ENCODE assay signal across 1 cellular context in genomic region chr2:181891966-181892794, GRCh38.
TF ChIP-seq lines count a peak whose summit lies in the region.

No MANE protein-coding gene starts in this region.

TF ChIP-seq in K562, 482 proteins besides CTCF, POLR2A, EP300 and RAD21 (continued from another document and continues in another):
- no peak; the same call in 1 of the 2 replicates for TF ChIP-seq ZBTB2 (IDR thresholded peaks at IDR 0.05)
- TF ChIP-seq HIVEP1 (CRISPR knock-in tag; IDR thresholded peaks at IDR 0.05), result no peak
- no peak for TF ChIP-seq XRCC3 (IDR thresholded peaks at IDR 0.05)
- peak; percentile 11; the same call in 1 of the 2 replicates for TF ChIP-seq NR2C2 (CRISPR knock-in tag; IDR thresholded peaks at IDR 0.05)
- TF ChIP-seq NR2C2 (tag; IDR thresholded peaks at IDR 0.05), result 0 out of 2 replicates have a peak, but pooled peaks have one; percentile 1
- no peak for TF ChIP-seq MAFF (IDR thresholded peaks at IDR 0.05; ENCODE audit: low read length)
- no peak for TF ChIP-seq TEAD4 (IDR thresholded peaks at IDR 0.05; ENCODE audit: low read length)
- no peak for TF ChIP-seq TEAD4 (CRISPR knock-in tag; IDR thresholded peaks at IDR 0.05; ENCODE audit: borderline replicate concordance)
- no peak for TF ChIP-seq ZNF398 (CRISPR knock-in tag; IDR thresholded peaks at IDR 0.05)
- no peak for TF ChIP-seq HDAC6 (IDR thresholded peaks at IDR 0.05; ENCODE audit: low read depth, low read length)
- no peak for TF ChIP-seq ELK3 (CRISPR knock-in tag; IDR thresholded peaks at IDR 0.05)
- peak; percentile 26; the same call in 1 of the 2 replicates for TF ChIP-seq GABPB1 (CRISPR knock-in tag; IDR thresholded peaks at IDR 0.05)
- TF ChIP-seq HDGF (IDR thresholded peaks at IDR 0.05), result no peak
- TF ChIP-seq RBM17 (IDR thresholded peaks at IDR 0.05; ENCODE audit: borderline replicate concordance, low read depth, low read length), result no peak
- no peak for TF ChIP-seq CC2D1A (IDR thresholded peaks at IDR 0.05)
- no peak for TF ChIP-seq MXD1 (CRISPR knock-in tag; IDR thresholded peaks at IDR 0.05; ENCODE audit: borderline replicate concordance, poor library complexity, severe bottlenecking)
- no peak for TF ChIP-seq PTTG1 (tag; IDR thresholded peaks at IDR 0.05; ENCODE audit: low read depth)
- TF ChIP-seq ZNF740 (CRISPR knock-in tag; IDR thresholded peaks at IDR 0.05), result peak; percentile 26; the same call in 1 of the 2 replicates
- TF ChIP-seq ZNF740 (tag; IDR thresholded peaks at IDR 0.05), result no peak
- no peak for TF ChIP-seq GTF2B (IDR thresholded peaks at IDR 0.05; ENCODE audit: extremely low read depth, insufficient read length)
- TF ChIP-seq MNT (conservative IDR thresholded peaks at IDR 0.05), result peak; percentile 6 to 63; a peak in 3 of 4 replicates
- no peak for TF ChIP-seq ZNF586 (CRISPR knock-in tag; conservative IDR thresholded peaks at IDR 0.05)
- no peak for TF ChIP-seq PYGO2 (tag; IDR thresholded peaks at IDR 0.05)
- 0 out of 2 replicates have a peak, but pooled peaks have one; percentile 35 for TF ChIP-seq E2F1 (CRISPR knock-in tag; IDR thresholded peaks at IDR 0.05)
- 0 out of 2 replicates have a peak, but pooled peaks have one; percentile 10 for TF ChIP-seq GTF2F1 (IDR thresholded peaks at IDR 0.05; ENCODE audit: low read depth, low read length)
- peak; percentile 32 for TF ChIP-seq CBFA2T3 (IDR thresholded peaks at IDR 0.05)
- no peak for TF ChIP-seq RAD51 (IDR thresholded peaks at IDR 0.05; ENCODE audit: borderline replicate concordance, low read depth)
- TF ChIP-seq GATAD2A (IDR thresholded peaks at IDR 0.05), result peak; percentile 55; the same call in 1 of the 2 replicates
- TF ChIP-seq ZNF146 (CRISPR knock-in tag; IDR thresholded peaks at IDR 0.05; ENCODE audit: unreplicated experiment), result no peak
- no peak for TF ChIP-seq RBM14 (IDR thresholded peaks at IDR 0.05; ENCODE audit: borderline replicate concordance, insufficient read depth, low read depth, low read length)
- no peak for TF ChIP-seq CEBPZ (IDR thresholded peaks at IDR 0.05; ENCODE audit: borderline replicate concordance, low read depth, low read length)
- peak; percentile 93; the same call in 1 of the 2 replicates for TF ChIP-seq HMGXB4 (CRISPR knock-in tag; IDR thresholded peaks at IDR 0.05)
- no peak for TF ChIP-seq ZNF507 (tag; conservative IDR thresholded peaks at IDR 0.05)
- TF ChIP-seq MECOM (CRISPR knock-in tag; IDR thresholded peaks at IDR 0.05), result no peak
- TF ChIP-seq ZNF280B (CRISPR knock-in tag; IDR thresholded peaks at IDR 0.05), result no peak
- no peak for TF ChIP-seq ZC3H8 (IDR thresholded peaks at IDR 0.05)
- 0 out of 2 replicates have a peak, but pooled peaks have one; percentile 6 for TF ChIP-seq SMARCA4 (IDR thresholded peaks at IDR 0.05)
- no peak for TF ChIP-seq SMAD2 (IDR thresholded peaks at IDR 0.05; ENCODE audit: low read depth, low read length)
- TF ChIP-seq ZNF324 (CRISPR knock-in tag; IDR thresholded peaks at IDR 0.05), result no peak
- TF ChIP-seq CBFB (CRISPR knock-in tag; IDR thresholded peaks at IDR 0.05), result no peak
- TF ChIP-seq ZNF23 (CRISPR knock-in tag; IDR thresholded peaks at IDR 0.05), result no peak
- TF ChIP-seq ARID1B (IDR thresholded peaks at IDR 0.05), result no peak
- no peak for TF ChIP-seq NFXL1 (CRISPR knock-in tag; IDR thresholded peaks at IDR 0.05)
- TF ChIP-seq DACH1 (IDR thresholded peaks at IDR 0.05; ENCODE audit: partially characterized antibody), result no peak
- TF ChIP-seq HOXB6 (CRISPR knock-in tag; IDR thresholded peaks at IDR 0.05; ENCODE audit: borderline replicate concordance), result no peak
- TF ChIP-seq MTA2 (IDR thresholded peaks at IDR 0.05; ENCODE audit: low read depth), result no peak
- TF ChIP-seq ELK1 (CRISPR knock-in tag; IDR thresholded peaks at IDR 0.05), result 0 out of 2 replicates have a peak, but pooled peaks have one; percentile 13
- peak in 1 of 2 experiments; percentile 68; a peak in 2 of 4 replicates for TF ChIP-seq HDAC1 (IDR thresholded peaks at IDR 0.05)
- no peak for TF ChIP-seq ZNF239 (CRISPR knock-in tag; IDR thresholded peaks at IDR 0.05)
- TF ChIP-seq HLTF (IDR thresholded peaks at IDR 0.05), result 0 out of 2 replicates have a peak, but pooled peaks have one; percentile 34
- TF ChIP-seq ZNF224 (CRISPR knock-in tag; IDR thresholded peaks at IDR 0.05), result no peak
- TF ChIP-seq RBM39 (optimal IDR thresholded peaks at IDR 0.05; ENCODE audit: low read depth, low read length), result no peak
- peak; percentile 89; the same call in 1 of the 2 replicates for TF ChIP-seq ZNF232 (CRISPR knock-in tag; IDR thresholded peaks at IDR 0.05)
